In the genomic region with DNA sequence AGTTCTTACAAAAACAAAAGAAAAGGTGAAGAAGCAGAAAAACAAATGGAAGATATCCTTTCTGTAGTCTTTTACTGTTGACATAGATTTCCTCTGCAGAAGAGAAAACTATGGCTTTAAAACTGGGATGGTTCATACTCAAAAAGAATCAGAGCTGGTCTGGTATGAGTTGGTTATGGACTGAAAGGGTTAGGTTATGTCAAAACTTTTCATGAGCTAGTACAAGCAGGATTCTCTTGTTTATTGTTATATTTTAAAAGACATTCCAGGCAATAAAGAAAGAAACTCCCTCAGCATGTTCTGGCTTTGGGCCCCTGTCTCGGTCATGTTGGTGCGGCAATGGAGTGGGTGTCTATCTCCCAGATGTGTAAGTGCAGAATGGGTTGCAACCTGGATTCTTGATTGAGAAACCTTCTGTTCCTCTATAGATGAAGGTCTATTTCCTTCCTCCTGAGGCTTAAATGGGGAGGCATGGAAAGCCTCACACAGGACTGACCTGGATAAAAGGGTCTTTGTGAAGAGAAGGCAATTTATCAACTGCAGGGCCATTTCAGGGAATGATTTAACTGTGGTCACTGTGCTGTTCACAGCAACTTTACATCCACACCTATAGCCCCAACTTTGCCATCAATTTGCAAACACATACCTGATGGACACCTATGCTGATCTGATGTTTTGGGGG, we compare ENCODE assay signal across 1 cellular context.
TF ChIP-seq lines count a peak whose summit lies in the region.

No MANE protein-coding gene starts in this region.

TF ChIP-seq in SK-N-SH, 30 proteins besides CTCF, POLR2A, EP300 and RAD21:
- TF ChIP-seq TCF12 (IDR thresholded peaks at IDR 0.05) (no peak), SIN3A (IDR thresholded peaks at IDR 0.05; ENCODE audit: borderline replicate concordance, low read depth, low read length) (no peak), RCOR1 (IDR thresholded peaks at IDR 0.05; ENCODE audit: low read length) (no peak), ELF1 (IDR thresholded peaks at IDR 0.05) (no peak), MEF2A (IDR thresholded peaks at IDR 0.05; ENCODE audit: borderline replicate concordance, low read depth) (no peak), FOXJ3 (CRISPR knock-in tag; IDR thresholded peaks at IDR 0.05) (no peak), NFIC (IDR thresholded peaks at IDR 0.05; ENCODE audit: borderline replicate concordance) (no peak), FOSL2 (IDR thresholded peaks at IDR 0.05; ENCODE audit: borderline replicate concordance, low read depth) (no peak), TAF1 (IDR thresholded peaks at IDR 0.05; ENCODE audit: borderline replicate concordance, low read depth, low read length) (no peak), RFX5 (IDR thresholded peaks at IDR 0.05; ENCODE audit: low read length) (no peak), POLR2AphosphoS5 (IDR thresholded peaks at IDR 0.05; ENCODE audit: low read depth, low read length) (no peak), JUND (IDR thresholded peaks at IDR 0.05) (no peak), MXI1 (IDR thresholded peaks at IDR 0.05; ENCODE audit: low read depth, low read length) (no peak), FOXM1 (IDR thresholded peaks at IDR 0.05; ENCODE audit: low read depth) (no peak), NRF1 (IDR thresholded peaks at IDR 0.05; ENCODE audit: low read depth, low read length) (no peak)
- TF ChIP-seq, protein P1, sequence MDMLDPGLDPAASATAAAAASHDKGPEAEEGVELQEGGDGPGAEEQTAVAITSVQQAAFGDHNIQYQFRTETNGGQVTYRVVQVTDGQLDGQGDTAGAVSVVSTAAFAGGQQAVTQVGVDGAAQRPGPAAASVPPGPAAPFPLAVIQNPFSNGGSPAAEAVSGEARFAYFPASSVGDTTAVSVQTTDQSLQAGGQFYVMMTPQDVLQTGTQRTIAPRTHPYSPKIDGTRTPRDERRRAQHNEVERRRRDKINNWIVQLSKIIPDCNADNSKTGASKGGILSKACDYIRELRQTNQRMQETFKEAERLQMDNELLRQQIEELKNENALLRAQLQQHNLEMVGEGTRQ (IDR thresholded peaks at IDR 0.05; ENCODE audit: borderline replicate concordance, low read depth, low read length), result no peak
- TF ChIP-seq, protein P2, sequence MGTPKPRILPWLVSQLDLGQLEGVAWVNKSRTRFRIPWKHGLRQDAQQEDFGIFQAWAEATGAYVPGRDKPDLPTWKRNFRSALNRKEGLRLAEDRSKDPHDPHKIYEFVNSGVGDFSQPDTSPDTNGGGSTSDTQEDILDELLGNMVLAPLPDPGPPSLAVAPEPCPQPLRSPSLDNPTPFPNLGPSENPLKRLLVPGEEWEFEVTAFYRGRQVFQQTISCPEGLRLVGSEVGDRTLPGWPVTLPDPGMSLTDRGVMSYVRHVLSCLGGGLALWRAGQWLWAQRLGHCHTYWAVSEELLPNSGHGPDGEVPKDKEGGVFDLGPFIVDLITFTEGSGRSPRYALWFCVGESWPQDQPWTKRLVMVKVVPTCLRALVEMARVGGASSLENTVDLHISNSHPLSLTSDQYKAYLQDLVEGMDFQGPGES (IDR thresholded peaks at IDR 0.05; ENCODE audit: low read depth, low read length), result no peak
TF ChIP-seq in SK-N-SH: peak in this region for 0.
